In genomic region chr18:6819332-6819731, GRCh38 we compare ENCODE assay signal across 31 cellular contexts.
"Had no signal": no experiment of that assay in that cellular context is flagged by ENCODE, and none has a peak within 500 bp of the region (broad histone marks: within the 10 kb centered on the region; RNA-seq: fewer than 3 reads in every experiment).

No MANE protein-coding gene starts in this region.

- H3K27me3 Mint-ChIP-seq: naive thymus-derived CD4-positive, alpha-beta T cell; progenitor cell of endocrine pancreas; stimulated activated memory B cell treated with anti-CD40 and anti-IgM and Interleukin-4, amounts not matched to agents 10 μg/mL and 1 μg/mL and 100 μg/mL, for 72 hours had no signal

- DNase-seq: naive thymus-derived CD4-positive, alpha-beta T cell; natural killer cell; occipital lobe; ovary; posterior cingulate gyrus; psoas muscle; right cardiac atrium; right lobe of liver; sigmoid colon; spleen; stimulated activated CD4-positive, alpha-beta T cell treated with anti-CD3 and anti-CD28 coated beads, Interleukin-12 subunit alpha, Interleukin-12 subunit beta, amount 100 ng/mL, for 4 hours; stimulated activated CD4-positive, alpha-beta T cell treated with anti-CD3 and anti-CD28 coated beads, Interleukin-1b, Interleukin-23, amount 100 ng/mL, for 48 hours; stimulated activated CD4-positive, alpha-beta T cell treated with anti-CD3 and anti-CD28 coated beads, Interleukin-4, amount 100 ng/mL, for 1 hour; stimulated activated CD4-positive, alpha-beta T cell treated with anti-CD3 and anti-CD28 coated beads, Interleukin-4, amount 100 ng/mL, for 4 hours; stimulated activated CD8-positive, alpha-beta memory T cell treated with anti-CD3 and anti-CD28 coated beads, Interleukin-4, amount 100 ng/mL, for 48 hours; stimulated activated naive CD4-positive, alpha-beta T cell; stimulated activated naive CD8-positive, alpha-beta T cell treated with anti-CD3 and anti-CD28 coated beads, Interleukin-15, amount 100 ng/mL, for 72 hours; stimulated activated naive CD8-positive, alpha-beta T cell treated with anti-CD3 and anti-CD28 coated beads, Interleukin-15, Interleukin-2, amounts not matched to agents 100 U/mL and 50 U/mL, for 24 hours; substantia nigra; testis; tibial artery; transverse colon; upper lobe of left lung had no signal

- H3K36me3 ChIP-seq: neural progenitor cell, ovary, right lobe of liver, sigmoid colon, spleen, suprapubic skin, tibial artery, transverse colon, upper lobe of left lung, vagina had no signal

- H3K9me3 ChIP-seq: ovary, psoas muscle, right lobe of liver, testis, transverse colon, upper lobe of left lung, vagina had no signal

- H3K36me3 Mint-ChIP-seq: naive thymus-derived CD4-positive, alpha-beta T cell; natural killer cell; stimulated activated memory B cell treated with anti-CD40 and anti-IgM and Interleukin-4, amounts not matched to agents 10 μg/mL and 1 μg/mL and 100 μg/mL, for 72 hours had no signal

- H3K27ac Mint-ChIP-seq: naive thymus-derived CD4-positive, alpha-beta T cell; natural killer cell; nephron; neural progenitor cell; progenitor cell of endocrine pancreas; stimulated activated memory B cell treated with anti-CD40 and anti-IgM and Interleukin-4, amounts not matched to agents 10 μg/mL and 1 μg/mL and 100 μg/mL, for 72 hours; stimulated activated naive CD8-positive, alpha-beta T cell treated with anti-CD3 and anti-CD28 coated beads, Interleukin-15, amount 100 ng/mL, for 72 hours had no signal

- H2AFZ ChIP-seq: neural progenitor cell, parathyroid adenoma had no signal

- H3K4me3 Mint-ChIP-seq: naive thymus-derived CD4-positive, alpha-beta T cell; natural killer cell; nephron; neural progenitor cell; stimulated activated memory B cell treated with anti-CD40 and anti-IgM and Interleukin-4, amounts not matched to agents 10 μg/mL and 1 μg/mL and 100 μg/mL, for 72 hours; stimulated activated naive CD8-positive, alpha-beta T cell treated with anti-CD3 and anti-CD28 coated beads, Interleukin-15, amount 100 ng/mL, for 72 hours had no signal

- H3K4me2 ChIP-seq: neural progenitor cell, smooth muscle cell had no signal

- H3K4me3 ChIP-seq: neural progenitor cell, ovary, psoas muscle, right lobe of liver, sigmoid colon, smooth muscle cell, spleen, suprapubic skin, testis, tibial artery, transverse colon, upper lobe of left lung, vagina had no signal

- H3K4me1 ChIP-seq: parathyroid adenoma, psoas muscle, right lobe of liver, sigmoid colon, spleen, suprapubic skin, testis, tibial artery, transverse colon, upper lobe of left lung, vagina had no signal

- ATAC-seq: naive thymus-derived CD4-positive, alpha-beta T cell; natural killer cell; psoas muscle; right cardiac atrium; right lobe of liver; stimulated activated memory B cell treated with anti-CD40 and anti-IgM and Interleukin-4, amounts not matched to agents 10 μg/mL and 1 μg/mL and 100 μg/mL, for 72 hours; stimulated activated naive CD8-positive, alpha-beta T cell treated with anti-CD3 and anti-CD28 coated beads, Interleukin-15, amount 100 ng/mL, for 72 hours; stimulated activated naive CD8-positive, alpha-beta T cell treated with anti-CD3 and anti-CD28 coated beads, Interleukin-15, Interleukin-2, amounts not matched to agents 100 U/mL and 50 U/mL, for 24 hours had no signal

- H3K79me2 ChIP-seq: parathyroid adenoma had no signal

- H3K27ac ChIP-seq: neural progenitor cell, ovary, parathyroid adenoma, psoas muscle, right lobe of liver, sigmoid colon, spleen, suprapubic skin, testis, tibial artery, transverse colon, upper lobe of left lung, vagina had no signal

- H3K27me3 ChIP-seq: neural progenitor cell, ovary, right lobe of liver, sigmoid colon, spleen, suprapubic skin, testis, tibial artery, transverse colon, upper lobe of left lung, vagina had no signal

- H3K4me1 Mint-ChIP-seq: naive thymus-derived CD4-positive, alpha-beta T cell; natural killer cell; nephron; neural progenitor cell; stimulated activated memory B cell treated with anti-CD40 and anti-IgM and Interleukin-4, amounts not matched to agents 10 μg/mL and 1 μg/mL and 100 μg/mL, for 72 hours; stimulated activated naive CD8-positive, alpha-beta T cell treated with anti-CD3 and anti-CD28 coated beads, Interleukin-15, amount 100 ng/mL, for 72 hours had no signal
